In genomic region chr1:189696297-189696696, GRCh38 we compare ENCODE assay signal across 9 cellular contexts.
"Had no signal": no experiment of that assay in that cellular context is flagged by ENCODE, and none has a peak within 500 bp of the region (broad histone marks: within the 10 kb centered on the region; RNA-seq: fewer than 3 reads in every experiment).

No MANE protein-coding gene starts in this region.

- H3K9ac ChIP-seq: GM23248 had no signal

- H3K36me3 Mint-ChIP-seq: IgD-negative memory B cell had no signal

- H3K27ac ChIP-seq: GM23248, HL-60 had no signal

- H3K36me3 ChIP-seq: HAP-1 had no signal

- H3K4me3 Mint-ChIP-seq: HFFc6, IgD-negative memory B cell had no signal

- H3K27ac Mint-ChIP-seq: HFFc6, IgD-negative memory B cell had no signal

- H3K4me3 ChIP-seq: GM23248, HAP-1 had no signal

- H3K4me1 ChIP-seq: HAP-1 had no signal

- ATAC-seq: HCT116, HepG2 had no signal

- DNase-seq: GM23248, GOT3, H7, HFFc6 had no signal

- H3K27me3 Mint-ChIP-seq: IgD-negative memory B cell had no signal

- H2AFZ ChIP-seq: GM23248 had no signal

- H3K9me3 ChIP-seq: HAP-1 had no signal

- H3K4me1 Mint-ChIP-seq: IgD-negative memory B cell had no signal
